In the genomic region with DNA sequence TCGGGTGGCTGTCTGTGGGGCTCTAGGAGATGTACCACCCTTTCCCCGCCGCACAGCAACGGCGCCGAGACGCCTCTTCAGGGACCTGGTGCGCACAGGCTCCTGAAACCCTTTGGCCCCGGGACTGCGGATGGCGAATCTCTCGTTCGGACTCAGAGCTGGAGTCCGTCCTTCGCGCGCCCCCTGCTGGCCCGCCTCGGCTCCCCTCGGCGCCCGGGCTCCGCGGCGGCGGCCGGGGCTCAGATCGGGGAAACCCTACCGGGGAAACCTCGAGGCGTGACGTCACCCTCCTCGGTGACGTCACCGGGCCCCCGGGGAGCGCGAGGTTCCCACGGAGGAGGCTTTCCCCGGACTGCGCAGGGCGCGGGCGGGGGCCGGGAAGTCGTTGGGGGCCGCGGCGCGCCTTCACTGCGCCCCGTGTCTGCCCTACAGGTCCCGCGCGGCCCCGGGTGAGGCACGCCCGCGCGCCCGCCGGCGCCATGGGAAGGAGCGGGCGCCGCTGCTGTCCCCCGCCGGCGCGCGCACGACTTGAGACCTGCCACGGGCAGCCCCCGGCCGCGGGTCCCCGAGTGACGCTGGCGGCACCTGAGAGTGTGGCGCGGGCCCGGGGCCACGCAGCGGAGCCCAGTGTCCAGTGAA, we compare ENCODE assay signal across 8 cellular contexts. TPM values are rescaled to one million over a fixed set of nuclear protein-coding genes. Genes with fewer than 3 reads are reported as not detected.
DNase-seq lines count a peak whose midpoint lies in the region; ATAC-seq and TF ChIP-seq lines count a peak whose summit lies in the region.

No MANE protein-coding gene starts in this region.

- TF ChIP-seq CTCF in AG09319 (IDR thresholded peaks at IDR 0.05; ENCODE audit: low read depth, low read length), result peak; percentile 48
- peak; percentile 92 for TF ChIP-seq CTCF in chondrocyte (IDR thresholded peaks at IDR 0.05)

- H3K27ac Mint-ChIP-seq in activated CD4-positive, alpha-beta T cell treated with anti-CD3 and anti-CD28 coated beads for 36 hours, result no peak overlapping the region
- peak overlapping the region; percentile 12 for H3K27ac Mint-ChIP-seq in chondrocyte (ENCODE audit: unreplicated experiment)

- POLR2A ChIA-PET in activated CD4-positive, alpha-beta T cell treated with anti-CD3 and anti-CD28 coated beads for 36 hours (lab: Charles Lee), result interaction anchor here (1.0 to 2.6 kb wide), 6 partner anchors 22 to 145 kb away, joined by 3 to 25 read pairs (median 8); a partner anchor contains a TSS

- DNase-seq in AG09319 (ENCODE audit: extremely low read depth, low read depth) (no peak), NCI-H226 (peak; percentile 82), chondrocyte (ENCODE audit: low spot score) (no peak), kidney tubule cell (ENCODE audit: low spot score) (peak; percentile 93)
- peak; percentile 96 for DNase-seq in activated CD4-positive, alpha-beta T cell treated with anti-CD3 and anti-CD28 coated beads for 36 hours
- peak; percentile 88 to 97 for DNase-seq in stimulated activated CD4-positive, alpha-beta T cell treated with anti-CD3 and anti-CD28 coated beads, Interleukin-1b, Interleukin-23, amount 100 ng/mL, for 1 hour (ENCODE audit: low read depth in 2 of 2)

- H3K9me3 Mint-ChIP-seq in activated CD4-positive, alpha-beta T cell treated with anti-CD3 and anti-CD28 coated beads for 36 hours (ENCODE audit: low read depth), result no peaks in the 10 kb centered on the region
- H3K9me3 Mint-ChIP-seq in chondrocyte (ENCODE audit: low read depth), result no peaks in the 10 kb centered on the region

- ATAC-seq in GM18873 (IDR thresholded peaks at IDR 0.05; ENCODE audit: low FRiP score, unreplicated experiment), result peak; percentile 33
- ATAC-seq in HG03135 (IDR thresholded peaks at IDR 0.05; ENCODE audit: unreplicated experiment), result peak; percentile 45
- peak; percentile 47 for ATAC-seq in activated CD4-positive, alpha-beta T cell treated with anti-CD3 and anti-CD28 coated beads for 36 hours

- peak overlapping the region; percentile 80 for H3K4me3 Mint-ChIP-seq in activated CD4-positive, alpha-beta T cell treated with anti-CD3 and anti-CD28 coated beads for 36 hours
- peak overlapping the region; percentile 68 for H3K4me3 Mint-ChIP-seq in chondrocyte (ENCODE audit: unreplicated experiment)

- peaks cover 5% of the 10 kb centered on the region for H3K36me3 Mint-ChIP-seq in activated CD4-positive, alpha-beta T cell treated with anti-CD3 and anti-CD28 coated beads for 36 hours (ENCODE audit: low read depth)
- H3K36me3 Mint-ChIP-seq in chondrocyte (ENCODE audit: low read depth), result peaks cover 4% of the 10 kb centered on the region

- intact Hi-C loops in activated CD4-positive, alpha-beta T cell treated with anti-CD3 and anti-CD28 coated beads for 36 hours (cut with DNase I, micrococcal nuclease), result loop anchor here (1.0 to 2.0 kb wide), 11 partner anchors 8 to 321 kb away; a partner anchor contains a TSS

- CTCF ChIA-PET in activated CD4-positive, alpha-beta T cell treated with anti-CD3 and anti-CD28 coated beads for 36 hours (lab: Charles Lee), result interaction anchor here (0.6 to 8.0 kb wide), 23 partner anchors 9 to 144 kb away, joined by 3 to 188 read pairs (median 7); a partner anchor contains a TSS

- H3K27me3 Mint-ChIP-seq in activated CD4-positive, alpha-beta T cell treated with anti-CD3 and anti-CD28 coated beads for 36 hours, result no peaks in the 10 kb centered on the region
- no peaks in the 10 kb centered on the region for H3K27me3 Mint-ChIP-seq in chondrocyte (ENCODE audit: low read depth)

- peaks cover 27% of the 10 kb centered on the region for H3K4me1 Mint-ChIP-seq in activated CD4-positive, alpha-beta T cell treated with anti-CD3 and anti-CD28 coated beads for 36 hours
- H3K4me1 Mint-ChIP-seq in chondrocyte (ENCODE audit: low read depth), result peaks cover 17% of the 10 kb centered on the region

RNA-seq across cellular contexts. Expression of a gene that starts 7.9 kb away (rescaled TPM):
- total RNA-seq in activated CD4-positive, alpha-beta T cell treated with anti-CD3 and anti-CD28 coated beads for 36 hours, result 10 to 100 TPM; 12.3 to 13.0 TPM
- 4.8 to 5.5 TPM (median 5.3 TPM) in 3 replicates for total RNA-seq in chondrocyte

RNA-seq across cellular contexts. Expression of a gene that starts 18.9 kb away (rescaled TPM):
- total RNA-seq in activated CD4-positive, alpha-beta T cell treated with anti-CD3 and anti-CD28 coated beads for 36 hours, result 10 to 100 TPM; 29.5 to 41.2 TPM
- total RNA-seq in chondrocyte, result 207 to 277 TPM (median 274 TPM) in 3 replicates

RNA-seq across cellular contexts. Expression of a gene that starts 28.0 kb away (rescaled TPM):
- total RNA-seq in activated CD4-positive, alpha-beta T cell treated with anti-CD3 and anti-CD28 coated beads for 36 hours, result 100 to 1,000 TPM; 110 to 141 TPM
- total RNA-seq in chondrocyte, result 19.9 to 26.3 TPM (median 23.8 TPM) in 3 replicates

RNA-seq across cellular contexts. Expression of a gene that starts 42.9 kb away (rescaled TPM):
- total RNA-seq in activated CD4-positive, alpha-beta T cell treated with anti-CD3 and anti-CD28 coated beads for 36 hours, result 10 to 100 TPM; 41.9 to 50.2 TPM
- 563 to 633 TPM (median 613 TPM) in 3 replicates for total RNA-seq in chondrocyte

RNA-seq across cellular contexts. Expression of a gene that starts 45.2 kb away (rescaled TPM):
- 1 to 10 TPM; 3.4 to 4.9 TPM for total RNA-seq in activated CD4-positive, alpha-beta T cell treated with anti-CD3 and anti-CD28 coated beads for 36 hours
- total RNA-seq in chondrocyte, result 0.99 to 2.1 TPM (median 1.8 TPM) in 3 replicates

Comparison
In these comparisons a context has a peak if more than half of its experiments do, and no peak if none do; other contexts are left out.
1. DNase-seq: peak in NCI-H226 (single experiment), activated CD4-positive, alpha-beta T cell treated with anti-CD3 and anti-CD28 coated beads for 36 hours (single experiment), kidney tubule cell (single experiment) and stimulated activated CD4-positive, alpha-beta T cell treated with anti-CD3 and anti-CD28 coated beads, Interleukin-1b, Interleukin-23, amount 100 ng/mL, for 1 hour (2 of 2); none in AG09319 (single experiment) and chondrocyte (single experiment).
2. Peak in every context shown above with its lines, with median percentiles within 50 percentile points of each other: ATAC-seq.